1 cellular context compared by ENCODE assay signal in genomic region chr4:110589297-110589696, GRCh38.
TF ChIP-seq lines count a peak whose summit lies in the region.

No MANE protein-coding gene starts in this region.

TF ChIP-seq in HepG2, 621 proteins besides CTCF, POLR2A, EP300 and RAD21 (continued from another document):
- no peak for TF ChIP-seq ZBED4 (CRISPR knock-in tag; IDR thresholded peaks at IDR 0.05; ENCODE audit: borderline replicate concordance)
- TF ChIP-seq SNAI1 (CRISPR knock-in tag; IDR thresholded peaks at IDR 0.05; ENCODE audit: borderline replicate concordance), result no peak
- no peak for TF ChIP-seq FOXP1 (IDR thresholded peaks at IDR 0.05)
- TF ChIP-seq FOXP1 (CRISPR knock-in tag; IDR thresholded peaks at IDR 0.05), result no peak
- TF ChIP-seq TOPORS (CRISPR knock-in tag; IDR thresholded peaks at IDR 0.05), result no peak
- no peak for TF ChIP-seq NR2F2 (IDR thresholded peaks at IDR 0.05; ENCODE audit: borderline replicate concordance, low read depth)
- TF ChIP-seq CREBL2 (CRISPR knock-in tag; IDR thresholded peaks at IDR 0.05; ENCODE audit: borderline replicate concordance), result no peak
- no peak for TF ChIP-seq FOSL1 (CRISPR knock-in tag; IDR thresholded peaks at IDR 0.05; ENCODE audit: borderline replicate concordance)
TF ChIP-seq in HepG2: peak in this region for 0.
